Comparison of ENCODE assay signal across 9 cellular contexts in the genomic region with DNA sequence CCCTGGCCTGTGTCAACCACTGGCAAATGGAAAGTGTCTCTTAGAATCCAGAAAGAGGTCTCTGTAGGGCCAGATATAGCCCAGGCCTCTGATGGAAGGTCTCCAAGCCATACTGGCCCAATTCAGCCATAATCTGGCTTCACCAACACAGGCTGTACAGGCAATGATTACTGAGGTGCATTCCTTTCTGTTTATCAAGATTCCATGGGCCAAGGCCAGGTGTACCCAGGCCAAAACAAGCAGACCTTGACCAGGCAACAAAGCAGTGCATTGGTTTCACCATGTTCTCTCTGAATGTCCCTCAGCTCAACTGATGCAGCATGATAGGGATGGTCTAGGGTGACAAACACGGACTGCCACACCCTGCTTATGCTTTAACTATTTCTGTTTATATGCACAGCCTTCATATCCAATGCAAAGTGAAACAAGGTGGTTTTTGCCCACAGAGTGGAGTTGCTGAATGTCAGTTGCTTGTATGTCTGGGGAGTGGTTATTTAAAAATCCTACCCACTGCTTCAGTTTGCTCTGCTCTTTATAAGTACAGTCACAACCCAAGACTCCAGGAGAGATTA. TPM values are rescaled to one million over a fixed set of nuclear protein-coding genes. Genes with fewer than 3 reads are reported as not detected.
A peak's percentile ranks its signal among the peaks of the same experiment; 100 is the strongest.
DNase-seq lines count a peak whose midpoint lies in the region; ATAC-seq and TF ChIP-seq lines count a peak whose summit lies in the region.
"Had no signal": no experiment of that assay in that cellular context is flagged by ENCODE, and none has a peak within 500 bp of the region (broad histone marks: within the 10 kb centered on the region; RNA-seq: fewer than 3 reads in every experiment).

No MANE protein-coding gene starts in this region.

- peaks cover 5% of the 10 kb centered on the region for H3K79me1 ChIP-seq in trophoblast cell (ENCODE audit: low read length)

- H3K27ac ChIP-seq in trophoblast cell (ENCODE audit: low read depth, low read length): no peak overlapping the region

- WGBS in trophoblast cell (ENCODE audit: extremely low coverage, insufficient coverage, insufficient read length): no CpG with 5 or more reads among the region's 1 CpG

- H3K4me2 ChIP-seq in trophoblast cell (ENCODE audit: low read length): no peak overlapping the region

- no peak overlapping the region for H4K8ac ChIP-seq in trophoblast cell (ENCODE audit: low read depth, low read length)

- no peak overlapping the region for H2BK120ac ChIP-seq in trophoblast cell (ENCODE audit: insufficient read depth, low read length, poor library complexity)

- H3K4me3 ChIP-seq in trophoblast cell (ENCODE audit: low read depth, low read length): no peak overlapping the region

- no peaks in the 10 kb centered on the region for H3K27me3 Mint-ChIP-seq in activated T-helper 1 cell treated with anti-CD3 and anti-CD28 coated beads, Interleukin-12 subunit alpha, Interleukin-12 subunit beta, Interleukin-2, Interleukin-4 antibody, amounts not matched to agents 30 ng/mL and 10 ng/mL and 1 ng/mL, durations not matched to agents 14 hours and 24 hours and 36 hours (ENCODE audit: insufficient read depth)
- no peaks in the 10 kb centered on the region for H3K27me3 Mint-ChIP-seq in CD14-positive monocyte (ENCODE audit: low read depth in 3 of 3)

- H3K4me3 Mint-ChIP-seq in activated T-helper 1 cell treated with anti-CD3 and anti-CD28 coated beads, Interleukin-12 subunit alpha, Interleukin-12 subunit beta, Interleukin-2, Interleukin-4 antibody, amounts not matched to agents 30 ng/mL and 10 ng/mL and 1 ng/mL, durations not matched to agents 14 hours and 24 hours and 36 hours: no peak overlapping the region
- H3K4me3 Mint-ChIP-seq in CD14-positive monocyte: no peak overlapping the region

- H2AK5ac ChIP-seq in trophoblast cell (ENCODE audit: low read length): no peak overlapping the region

- H4K12ac ChIP-seq in trophoblast cell (ENCODE audit: low read depth, low read length): no peak overlapping the region

- peaks cover 1% of the 10 kb centered on the region for H3K9me3 ChIP-seq in trophoblast cell (ENCODE audit: insufficient read depth, low read depth, low read length)

- TF ChIP-seq CTCF in CD14-positive monocyte (IDR thresholded peaks at IDR 0.05): no peak

- H3K79me2 ChIP-seq in trophoblast cell (ENCODE audit: control insufficient read depth, insufficient read depth, low read length, poor library complexity): no peaks in the 10 kb centered on the region

- no peak overlapping the region for H3K4ac ChIP-seq in trophoblast cell (ENCODE audit: low read depth, low read length)

- ATAC-seq in GM18907 (IDR thresholded peaks at IDR 0.05; ENCODE audit: unreplicated experiment) (peak; percentile 77), HG02884 (IDR thresholded peaks at IDR 0.05; ENCODE audit: unreplicated experiment) (peak; percentile 65)

- no peaks in the 10 kb centered on the region for H3K27me3 ChIP-seq in trophoblast cell (ENCODE audit: insufficient read depth, low read length)

- H3K36me3 ChIP-seq in trophoblast cell (ENCODE audit: control insufficient read depth in 1 of 2, insufficient read depth in 2 of 2, low read length in 2 of 2): no peaks in the 10 kb centered on the region

- DNase-seq in activated T-helper 1 cell treated with anti-CD3 and anti-CD28 coated beads, Interleukin-12 subunit alpha, Interleukin-12 subunit beta, Interleukin-2, Interleukin-4 antibody, amounts not matched to agents 30 ng/mL and 10 ng/mL and 1 ng/mL, durations not matched to agents 14 hours and 24 hours and 36 hours (ENCODE audit: low spot score): peak; percentile 54
- DNase-seq in trophoblast cell (no peak), KG1 (lab: John Stamatoyannopoulos, UW) (no peak), germinal center (ENCODE audit: low spot score) (no peak), CD14-positive monocyte (ENCODE audit: low spot score) (no peak)
- no peak for DNase-seq in stimulated activated CD4-positive, alpha-beta T cell treated with anti-CD3 and anti-CD28 coated beads, Interleukin-4, amount 100 ng/mL, for 4 hours
- DNase-seq: NCI-H1436 treated with DMSO at 0.1 percent for 48 hours had no signal

- peaks cover 9 to 11% of the 10 kb centered on the region in 2 experiments for H3K4me1 ChIP-seq in trophoblast cell (ENCODE audit: control insufficient read depth in 1 of 2, insufficient read depth in 2 of 2, low read length in 2 of 2)

- H3K4me1 Mint-ChIP-seq in activated T-helper 1 cell treated with anti-CD3 and anti-CD28 coated beads, Interleukin-12 subunit alpha, Interleukin-12 subunit beta, Interleukin-2, Interleukin-4 antibody, amounts not matched to agents 30 ng/mL and 10 ng/mL and 1 ng/mL, durations not matched to agents 14 hours and 24 hours and 36 hours (ENCODE audit: low read depth): peaks cover 76% of the 10 kb centered on the region
- H3K4me1 Mint-ChIP-seq in CD14-positive monocyte: peaks cover 36% of the 10 kb centered on the region

- H4K91ac ChIP-seq in trophoblast cell (ENCODE audit: low read depth, low read length): no peak overlapping the region

- H3K23ac ChIP-seq in trophoblast cell (ENCODE audit: low read length): peak overlapping the region; percentile 27

- peak overlapping the region; percentile 25 for H2AFZ ChIP-seq in trophoblast cell (ENCODE audit: insufficient read depth, low read length, poor library complexity)

- H3K14ac ChIP-seq in trophoblast cell (ENCODE audit: low read length): no peak overlapping the region

- H3K27ac Mint-ChIP-seq in activated T-helper 1 cell treated with anti-CD3 and anti-CD28 coated beads, Interleukin-12 subunit alpha, Interleukin-12 subunit beta, Interleukin-2, Interleukin-4 antibody, amounts not matched to agents 30 ng/mL and 10 ng/mL and 1 ng/mL, durations not matched to agents 14 hours and 24 hours and 36 hours: peak overlapping the region; percentile 71
- H3K27ac Mint-ChIP-seq in CD14-positive monocyte: no peak overlapping the region

- H3K18ac ChIP-seq in trophoblast cell (ENCODE audit: low read length): no peak overlapping the region

- H3K36me3 Mint-ChIP-seq in activated T-helper 1 cell treated with anti-CD3 and anti-CD28 coated beads, Interleukin-12 subunit alpha, Interleukin-12 subunit beta, Interleukin-2, Interleukin-4 antibody, amounts not matched to agents 30 ng/mL and 10 ng/mL and 1 ng/mL, durations not matched to agents 14 hours and 24 hours and 36 hours (ENCODE audit: low read depth): peaks cover 16% of the 10 kb centered on the region
- peaks cover 18 to 40% of the 10 kb centered on the region in 2 donors for H3K36me3 Mint-ChIP-seq in CD14-positive monocyte

- H2BK12ac ChIP-seq in trophoblast cell (ENCODE audit: low read length): no peak overlapping the region

- H3K9ac ChIP-seq in trophoblast cell (ENCODE audit: low read length): no peak overlapping the region

- no peak overlapping the region for H2BK5ac ChIP-seq in trophoblast cell (ENCODE audit: low read depth, low read length, poor library complexity)

- intact Hi-C loops in activated T-helper 1 cell treated with anti-CD3 and anti-CD28 coated beads, Interleukin-12 subunit alpha, Interleukin-12 subunit beta, Interleukin-2, Interleukin-4 antibody, amounts not matched to agents 30 ng/mL and 10 ng/mL and 1 ng/mL, durations not matched to agents 14 hours and 24 hours and 36 hours (cut with micrococcal nuclease): loop anchor here (5.0 to 10.0 kb wide), 3 partner anchors 120 to 1092 kb away; no protein-coding TSS in a partner anchor
- intact Hi-C loops in CD14-positive monocyte (cut with micrococcal nuclease): loop anchor here (5.0 to 10.0 kb wide), 3 partner anchors 300 to 982 kb away; a partner anchor contains a TSS

- no peaks in the 10 kb centered on the region for H3K9me3 Mint-ChIP-seq in activated T-helper 1 cell treated with anti-CD3 and anti-CD28 coated beads, Interleukin-12 subunit alpha, Interleukin-12 subunit beta, Interleukin-2, Interleukin-4 antibody, amounts not matched to agents 30 ng/mL and 10 ng/mL and 1 ng/mL, durations not matched to agents 14 hours and 24 hours and 36 hours
- peaks cover 0 to 3% (median 0%) of the 10 kb centered on the region in 7 donors for H3K9me3 Mint-ChIP-seq in CD14-positive monocyte

RNA-seq across cellular contexts. Expression of a gene that starts 25.2 kb away (rescaled TPM):
- 167 and 204 TPM in 2 replicates for total RNA-seq in activated T-helper 1 cell treated with anti-CD3 and anti-CD28 coated beads, Interleukin-12 subunit alpha, Interleukin-12 subunit beta, Interleukin-2, Interleukin-4 antibody, amounts not matched to agents 30 ng/mL and 10 ng/mL and 1 ng/mL, durations not matched to agents 14 hours and 24 hours and 36 hours
- 56.5 and 56.9 TPM in 2 replicates for polyA plus RNA-seq in trophoblast cell (2013)
- polyA plus RNA-seq in CD14-positive monocyte: 10 to 100 TPM; 32.0 to 42.3 TPM
